ENCODE assay signal across 8 cellular contexts in the genomic region with DNA sequence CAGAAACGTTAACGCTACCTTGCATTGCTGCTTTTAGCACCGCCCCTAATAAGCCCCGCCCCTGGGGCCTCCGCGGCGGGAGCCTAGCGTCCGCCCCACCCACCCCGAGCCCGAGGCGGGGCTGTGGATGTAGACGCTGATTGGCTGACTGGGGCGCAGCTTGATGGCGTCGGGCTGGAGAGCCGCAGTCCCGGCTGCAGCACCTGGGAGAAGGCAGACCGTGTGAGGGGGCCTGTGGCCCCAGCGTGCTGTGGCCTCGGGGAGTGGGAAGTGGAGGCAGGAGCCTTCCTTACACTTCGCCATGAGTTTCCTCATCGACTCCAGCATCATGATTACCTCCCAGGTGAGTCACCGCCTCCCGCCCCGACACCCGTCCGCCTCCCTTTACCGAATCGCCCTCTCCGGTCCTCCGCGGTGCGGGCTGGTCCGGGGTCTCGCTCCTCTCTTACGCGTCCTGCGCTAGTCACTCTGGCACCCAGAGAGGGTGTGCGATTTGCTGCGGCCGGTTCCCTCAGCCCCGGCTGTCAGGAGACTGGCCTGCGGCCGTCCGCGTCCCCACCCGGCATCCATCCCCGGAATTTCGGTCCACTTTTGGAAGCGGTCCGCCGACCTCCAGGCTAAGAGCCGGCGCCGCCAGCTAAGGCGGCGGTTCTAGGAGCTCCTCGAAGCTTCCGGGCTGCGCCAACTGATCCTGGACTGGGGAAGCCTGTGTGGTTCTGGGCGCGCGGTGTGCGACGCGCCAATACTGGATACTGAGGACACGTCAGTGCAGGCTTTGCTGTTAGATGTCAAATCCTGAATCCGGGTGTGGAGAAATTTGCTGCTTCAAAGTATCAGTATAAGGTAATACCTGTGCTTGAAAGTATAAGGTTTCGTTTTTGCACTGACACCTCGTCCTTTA.
DNase-seq lines count a peak whose midpoint lies in the region; ATAC-seq and TF ChIP-seq lines count a peak whose summit lies in the region.
"Not testable (repeated sequence)": the region's sequence is repeated elsewhere in the genome, so short reads cannot be mapped to it uniquely, and the experiment has no call there.

A gene (plus strand): TSS at position 156 of the 901 bp plus-strand sequence. CDS start 146 bp downstream, at position 302.

- peak within 1 kb of the TSS; percentile 70 for H3K4me3 ChIP-seq in choroid plexus epithelial cell (ENCODE audit: low read depth, low read length)

- peak; percentile 89 for TF ChIP-seq POLR2A in GM19099 (IDR thresholded peaks at IDR 0.05; ENCODE audit: extremely low read depth, insufficient read length, low read depth)

- ATAC-seq in HG03432 (IDR thresholded peaks at IDR 0.05; ENCODE audit: unreplicated experiment) = peak; percentile 97

- DNase-seq in AG20443 (ENCODE audit: low spot score) (peak; percentile 94), NCI-H510A (lab: John Stamatoyannopoulos, UW) (peak; percentile 81), choroid plexus epithelial cell (ENCODE audit: low read depth) (peak; percentile 92), kidney glomerular epithelial cell (lab: John Stamatoyannopoulos, UW) (peak; percentile 91)
- peak; percentile 91 to 93 for DNase-seq in activated CD4-positive, alpha-beta T cell treated with anti-CD3 and anti-CD28 coated beads for 24 hours (ENCODE audit: low read depth in 2 of 2)
- peak; percentile 89 to 92 for DNase-seq in stimulated activated CD4-positive, alpha-beta T cell treated with anti-CD3 and anti-CD28 coated beads, Interleukin-1b, Interleukin-23, amount 100 ng/mL, for 1 hour (ENCODE audit: low read depth in 2 of 2)

- not testable (repeated sequence) for TF ChIP-seq CTCF in choroid plexus epithelial cell (conservative IDR thresholded peaks at IDR 0.05; ENCODE audit: low read depth, low read length)

Comparison
In these comparisons a context has a peak if more than half of its experiments do, and no peak if none do; other contexts are left out.
1. Peak in every context shown above with its lines: DNase-seq, ATAC-seq and H3K4me3 ChIP-seq.